10 cellular contexts compared by ENCODE assay signal in the genomic region with DNA sequence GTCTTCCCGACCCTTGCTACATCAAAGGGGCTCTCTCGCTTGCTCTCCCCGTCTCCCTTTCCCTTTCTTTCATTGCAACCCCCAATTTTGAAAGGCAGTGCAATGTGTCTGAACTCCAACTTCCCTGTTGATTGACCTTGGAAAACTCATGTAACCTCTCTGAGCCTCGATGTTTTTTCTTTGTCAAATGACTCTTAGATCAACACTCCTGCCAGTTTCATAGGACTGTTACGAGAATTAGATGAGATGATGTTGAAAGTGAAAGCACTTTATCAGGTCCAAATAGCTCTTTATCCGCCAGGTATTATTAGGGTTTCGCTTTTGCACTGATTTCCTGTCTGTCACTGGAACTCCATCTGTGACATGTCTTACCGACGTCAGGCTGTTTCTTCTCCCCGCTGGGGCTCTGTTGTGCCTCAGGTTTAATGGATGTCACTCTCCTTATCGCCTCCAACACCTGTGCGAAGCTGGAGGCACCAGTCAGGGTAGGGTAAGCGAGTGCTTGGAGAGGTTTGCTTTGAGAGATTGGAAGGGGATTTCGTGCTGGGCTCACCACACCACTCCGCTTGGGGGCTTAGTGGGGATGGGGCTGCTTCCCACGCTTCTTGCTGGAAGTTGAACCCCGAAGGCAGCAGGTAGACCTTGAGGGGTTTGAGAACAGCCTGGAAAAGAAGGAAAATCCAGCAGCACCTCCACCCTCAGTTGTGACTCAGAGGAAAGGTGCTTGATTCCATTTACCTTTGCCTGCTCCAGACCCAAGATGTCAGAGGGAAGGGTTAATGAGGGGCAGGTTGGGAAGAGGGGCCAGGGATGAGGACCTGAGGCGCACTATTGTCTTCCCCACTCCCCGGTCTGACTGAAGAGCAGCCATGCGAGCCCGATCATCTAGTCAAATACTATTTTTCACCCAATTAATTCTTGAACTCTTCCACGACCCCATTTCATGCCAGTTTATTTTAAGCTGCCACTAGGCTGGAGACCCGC. TPM values are rescaled to one million over a fixed set of nuclear protein-coding genes. Genes with fewer than 3 reads are reported as not detected.
DNase-seq lines count a peak whose midpoint lies in the region; ATAC-seq and TF ChIP-seq lines count a peak whose summit lies in the region.
"Had no signal": no experiment of that assay in that cellular context is flagged by ENCODE, and none has a peak within 500 bp of the region (broad histone marks: within the 10 kb centered on the region; RNA-seq: fewer than 3 reads in every experiment).

No MANE protein-coding gene starts in this region.

- in situ Hi-C loops in brain microvascular endothelial cell (cut with HindIII; ENCODE audit: low pct_ligation_motif_present, low sequenced_read_pairs), result loop anchor here (25.0 kb wide), 1 partner anchor 409 kb away; no protein-coding TSS in a partner anchor

- peak overlapping the region; percentile 82 for H3K4me2 ChIP-seq in hepatocyte

- WGBS in heart left ventricle, 4 donors, result 8 to 12% (median 11%) methylated on average over 23 of the region's 23 CpGs
- WGBS in hepatocyte (ENCODE audit: low lambda C conversion rate, missing lambda C conversion rate), result 16% methylated on average over 23 of the region's 23 CpGs

- H3K36me3 ChIP-seq in heart left ventricle (no peaks in the 10 kb centered on the region), right atrium auricular region (no peaks in the 10 kb centered on the region), Peyer's patch (no peaks in the 10 kb centered on the region), hepatocyte (replicated peaks; ENCODE audit: insufficient read depth, low read depth) (no peaks in the 10 kb centered on the region), thoracic aorta (no peaks in the 10 kb centered on the region), brain microvascular endothelial cell (replicated peaks) (no peaks in the 10 kb centered on the region)

- H2AFZ ChIP-seq in hepatocyte, result no peak overlapping the region

- no peaks in the 10 kb centered on the region for H3K79me2 ChIP-seq in hepatocyte

- intact Hi-C loops in heart left ventricle (cut with DNase I), result no loop called here

- no peak for TF ChIP-seq POLR2A in heart left ventricle (IDR thresholded peaks at IDR 0.05)
- no peak for TF ChIP-seq POLR2A in Peyer's patch (IDR thresholded peaks at IDR 0.05)

- H4K20me1 ChIP-seq in hepatocyte (ENCODE audit: insufficient read depth, poor library complexity, severe bottlenecking), result no peaks in the 10 kb centered on the region

- ATAC-seq in heart left ventricle (no peak), thoracic aorta (ENCODE audit: insufficient number of reproducible peaks, low FRiP score, low read depth) (no peak)

- H3K27ac ChIP-seq in heart left ventricle (no peak overlapping the region), right atrium auricular region (no peak overlapping the region), Peyer's patch (no peak overlapping the region), hepatocyte (no peak overlapping the region), thoracic aorta (no peak overlapping the region), brain microvascular endothelial cell (no peak overlapping the region)

- H3K9me2 ChIP-seq in hepatocyte (replicated peaks; ENCODE audit: insufficient read depth), result no peaks in the 10 kb centered on the region

- H3K27me3 ChIP-seq in heart left ventricle (peaks cover 62 to 98% (median 87%) of the 10 kb centered on the region in 9 donors), right atrium auricular region (peaks cover 41 to 77% of the 10 kb centered on the region in 2 donors), Peyer's patch (peaks cover 0 to 79% of the 10 kb centered on the region in 2 donors), hepatocyte (peaks cover 92% of the 10 kb centered on the region), thoracic aorta (replicated peaks; ENCODE audit: insufficient read depth) (peaks cover 9% of the 10 kb centered on the region), brain microvascular endothelial cell (replicated peaks) (peaks cover 86% of the 10 kb centered on the region)

- H3K9me3 ChIP-seq in heart left ventricle, result no peaks in the 10 kb centered on the region
- H3K9me3 ChIP-seq in right atrium auricular region, result no peaks in the 10 kb centered on the region
- peaks cover 0 to 6% (median 0%) of the 10 kb centered on the region in 4 donors for H3K9me3 ChIP-seq in Peyer's patch
- no peaks in the 10 kb centered on the region for H3K9me3 ChIP-seq in hepatocyte (ENCODE audit: low read depth)
- H3K9me3 ChIP-seq in thoracic aorta, result no peaks in the 10 kb centered on the region

- no peak for DNase-seq in heart left ventricle
- DNase-seq in right atrium auricular region (ENCODE audit: low spot score), result no peak
- no peak for DNase-seq in Peyer's patch
- no peak for DNase-seq in hepatocyte (ENCODE audit: low spot score)
- DNase-seq in thoracic aorta (ENCODE audit: low spot score), result no peak
- no peak for DNase-seq in OCI-M2 (lab: John Stamatoyannopoulos, UW; ENCODE audit: unreplicated experiment)
- DNase-seq in brain microvascular endothelial cell, result no peak
- no peak for DNase-seq in DMS114 treated with DMSO at 0.1 percent for 48 hours (lab: John Stamatoyannopoulos, UW; ENCODE audit: unreplicated experiment)

- H3K4me3 ChIP-seq in heart left ventricle (peak overlapping the region in 11 of 12 donors; percentile 3 to 55 (median 38)), right atrium auricular region (peak overlapping the region in 1 of 2 donors; percentile 25), Peyer's patch (peak overlapping the region; percentile 10 to 42 (median 26)), hepatocyte (no peak overlapping the region), thoracic aorta (peak overlapping the region; percentile 67), brain microvascular endothelial cell (ENCODE audit: low read depth, low read length) (no peak overlapping the region)

- TF ChIP-seq CTCF in heart left ventricle (IDR thresholded peaks at IDR 0.05) (no peak), right atrium auricular region (IDR thresholded peaks at IDR 0.05) (no peak), Peyer's patch (IDR thresholded peaks at IDR 0.05) (no peak), hepatocyte (IDR thresholded peaks at IDR 0.05; ENCODE audit: poor library complexity) (no peak), thoracic aorta (IDR thresholded peaks at IDR 0.05) (no peak), brain microvascular endothelial cell (IDR thresholded peaks at IDR 0.05; ENCODE audit: low read depth, low read length, missing control alignments) (no peak)

- H3K4me1 ChIP-seq in heart left ventricle, result peaks cover 20 to 77% (median 63%) of the 10 kb centered on the region in 12 donors
- peaks cover 0 to 74% of the 10 kb centered on the region in 2 donors for H3K4me1 ChIP-seq in right atrium auricular region
- peaks cover 13 to 75% (median 37%) of the 10 kb centered on the region in 4 donors for H3K4me1 ChIP-seq in Peyer's patch
- peaks cover 52% of the 10 kb centered on the region for H3K4me1 ChIP-seq in hepatocyte (ENCODE audit: insufficient read depth)
- H3K4me1 ChIP-seq in thoracic aorta (ENCODE audit: control insufficient read depth in 1 of 2, low read depth in 2 of 2), result peaks cover 24 to 63% of the 10 kb centered on the region in 2 donors

RNA-seq across cellular contexts. Expression of a gene that starts 4.3 kb away (rescaled TPM):
- total RNA-seq in heart left ventricle, result under 1 TPM in 3 of 9 donors, not detected in 6; 0.32 to 0.51 (median 0.37) TPM
- polyA plus RNA-seq in heart left ventricle, result under 1 TPM in 1 of 2 donors, not detected in 1; 0.04 TPM
- total RNA-seq in right atrium auricular region, result not detected
- not detected for total RNA-seq in Peyer's patch
- total RNA-seq in hepatocyte, result 0.08 and 0.50 TPM in 2 replicates
- 1.1 TPM in 1 of 2 replicates, not detected in the other for polyA plus RNA-seq in hepatocyte
- total RNA-seq in thoracic aorta, result 1 to 10 TPM in 1 of 2 donors, under 1 TPM in 1; 0.41 to 5.5 TPM

RNA-seq across cellular contexts. Expression of a gene that starts 50.8 kb away (rescaled TPM):
- total RNA-seq in heart left ventricle (1 to 10 TPM in 2 of 9 donors, under 1 TPM in 3, not detected in 4; 0.85 to 3.4 (median 0.98) TPM), right atrium auricular region (not detected), Peyer's patch (not detected), hepatocyte (0.52 TPM in 1 of 2 replicates, not detected in the other), thoracic aorta (not detected)
- polyA plus RNA-seq in heart left ventricle (1 to 10 TPM in 1 of 2 donors, under 1 TPM in 1; 0.22 to 1.9 TPM), hepatocyte (1.9 and 3.1 TPM in 2 replicates)
- total RNA-seq: endothelial cell of umbilical vein; T-helper 1 cell treated with Interleukin-12 subunit alpha and Interleukin-12 subunit beta and Interleukin-4 antibody, amounts not matched to agents 30 ng/mL and 1 ng/mL, for 36 hours had no signal
- polyA plus RNA-seq: endothelial cell of umbilical vein had no signal

Comparison
In these comparisons a context has a peak if more than half of its experiments do, and no peak if none do; other contexts are left out.
1. H3K4me3 ChIP-seq: peak in heart left ventricle (11 of 12), Peyer's patch (4 of 4) and thoracic aorta (single experiment); none in hepatocyte (single experiment) and brain microvascular endothelial cell (single experiment).